ENCODE assay signal across 25 cellular contexts in genomic region chr16:25158401-25158800, GRCh38. TPM values are rescaled to one million over a fixed set of nuclear protein-coding genes. Genes with fewer than 3 reads are reported as not detected.
"Had no signal": no experiment of that assay in that cellular context is flagged by ENCODE, and none has a peak within 500 bp of the region (broad histone marks: within the 10 kb centered on the region; RNA-seq: fewer than 3 reads in every experiment).

No MANE protein-coding gene starts in this region.

- DNase-seq: activated CD4-positive, alpha-beta T cell treated with anti-CD3 and anti-CD28 coated beads for 48 hours; activated CD4-positive, alpha-beta T cell treated with anti-CD3 and anti-CD28 coated beads, Interleukin-2, amount 50 U/mL, for 48 hours; activated CD4-positive, CD25-positive, alpha-beta regulatory T cell treated with anti-CD3 and anti-CD28 coated beads, Interleukin-2, amount 50 U/mL, for 72 hours; activated CD8-positive, alpha-beta memory T cell treated with anti-CD3 and anti-CD28 coated beads, Interleukin-2, amount 10 ng/mL, durations not matched to agents 7 days and 5 days; activated effector memory CD4-positive, alpha-beta T cell treated with anti-CD3 and anti-CD28 coated beads, Interleukin-2, amount 50 U/mL, for 16 hours; activated naive CD4-positive, alpha-beta T cell treated with Interleukin-2 at 50 U/mL for 16 hours; activated T-cell treated with anti-CD3 and anti-CD28 coated beads, Interleukin-2, amount 50 U/mL, for 24 hours; caudate nucleus; MV-4-11; NCI-H1105; NCI-H1436; NCI-H1694 treated with DMSO at 0.1 percent for 48 hours; NCI-H2029 treated with DMSO at 0.1 percent for 48 hours; NCI-H446; NCI-H524; PC-3; SHP77 treated with DMSO at 0.1 percent for 48 hours; T-helper 9 cell had no signal

- ATAC-seq: activated CD8-positive, alpha-beta memory T cell treated with anti-CD3 and anti-CD28 coated beads, Interleukin-2, amount 10 ng/mL, durations not matched to agents 7 days and 5 days; PC-3; WTC11 had no signal

- H3K27ac ChIP-seq: breast epithelium, KMS-11 had no signal

- H3K4me3 ChIP-seq: breast epithelium had no signal

- H3K27ac Mint-ChIP-seq: activated CD8-positive, alpha-beta memory T cell treated with anti-CD3 and anti-CD28 coated beads, Interleukin-2, amount 10 ng/mL, durations not matched to agents 7 days and 5 days; activated T-cell treated with anti-CD3 and anti-CD28 coated beads, Interleukin-2, amount 50 U/mL, for 24 hours; activated T-helper 1 cell treated with anti-CD3 and anti-CD28 coated beads, Interleukin-12 subunit alpha, Interleukin-12 subunit beta, Interleukin-2, Interleukin-4 antibody, amounts not matched to agents 30 ng/mL and 10 ng/mL and 1 ng/mL, durations not matched to agents 14 hours and 24 hours and 36 hours; T-helper 1 cell treated with Interleukin-12 subunit alpha and Interleukin-12 subunit beta and Interleukin-4 antibody, amounts not matched to agents 30 μg/mL and 1 μg/mL, for 36 hours; WTC11 had no signal

- H3K9me3 Mint-ChIP-seq: activated T-cell treated with anti-CD3 and anti-CD28 coated beads, Interleukin-2, amount 50 U/mL, for 24 hours; activated T-helper 1 cell treated with anti-CD3 and anti-CD28 coated beads, Interleukin-12 subunit alpha, Interleukin-12 subunit beta, Interleukin-2, Interleukin-4 antibody, amounts not matched to agents 30 ng/mL and 10 ng/mL and 1 ng/mL, durations not matched to agents 14 hours and 24 hours and 36 hours; T-helper 1 cell treated with Interleukin-12 subunit alpha and Interleukin-12 subunit beta and Interleukin-4 antibody, amounts not matched to agents 30 μg/mL and 1 μg/mL, for 36 hours; WTC11 had no signal

- H3K4me1 Mint-ChIP-seq: WTC11 had no signal

- H3K4me3 Mint-ChIP-seq: activated CD8-positive, alpha-beta memory T cell treated with anti-CD3 and anti-CD28 coated beads, Interleukin-2, amount 10 ng/mL, durations not matched to agents 7 days and 5 days; activated T-cell treated with anti-CD3 and anti-CD28 coated beads, Interleukin-2, amount 50 U/mL, for 24 hours; activated T-helper 1 cell treated with anti-CD3 and anti-CD28 coated beads, Interleukin-12 subunit alpha, Interleukin-12 subunit beta, Interleukin-2, Interleukin-4 antibody, amounts not matched to agents 30 ng/mL and 10 ng/mL and 1 ng/mL, durations not matched to agents 14 hours and 24 hours and 36 hours; T-helper 1 cell treated with Interleukin-12 subunit alpha and Interleukin-12 subunit beta and Interleukin-4 antibody, amounts not matched to agents 30 μg/mL and 1 μg/mL, for 36 hours; WTC11 had no signal

- H3K27me3 Mint-ChIP-seq: activated CD8-positive, alpha-beta memory T cell treated with anti-CD3 and anti-CD28 coated beads, Interleukin-2, amount 10 ng/mL, durations not matched to agents 7 days and 5 days; activated T-cell treated with anti-CD3 and anti-CD28 coated beads, Interleukin-2, amount 50 U/mL, for 24 hours had no signal

- H3K36me3 ChIP-seq: breast epithelium had no signal

- H3K4me1 ChIP-seq: breast epithelium had no signal

- H3K27me3 ChIP-seq: breast epithelium had no signal

- H3K9me3 ChIP-seq: breast epithelium had no signal

RNA-seq across cellular contexts. Expression of gene AQP8, which starts 58.3 kb away (rescaled TPM):
- total RNA-seq: activated CD8-positive, alpha-beta memory T cell treated with anti-CD3 and anti-CD28 coated beads, Interleukin-2, amount 10 ng/mL, durations not matched to agents 7 days and 5 days; activated T-helper 1 cell treated with anti-CD3 and anti-CD28 coated beads, Interleukin-12 subunit alpha, Interleukin-12 subunit beta, Interleukin-2, Interleukin-4 antibody, amounts not matched to agents 30 ng/mL and 10 ng/mL and 1 ng/mL, durations not matched to agents 14 hours and 24 hours and 36 hours; MCF 10A; PC-3; SK-MEL-5 had no signal
